In the genomic region with DNA sequence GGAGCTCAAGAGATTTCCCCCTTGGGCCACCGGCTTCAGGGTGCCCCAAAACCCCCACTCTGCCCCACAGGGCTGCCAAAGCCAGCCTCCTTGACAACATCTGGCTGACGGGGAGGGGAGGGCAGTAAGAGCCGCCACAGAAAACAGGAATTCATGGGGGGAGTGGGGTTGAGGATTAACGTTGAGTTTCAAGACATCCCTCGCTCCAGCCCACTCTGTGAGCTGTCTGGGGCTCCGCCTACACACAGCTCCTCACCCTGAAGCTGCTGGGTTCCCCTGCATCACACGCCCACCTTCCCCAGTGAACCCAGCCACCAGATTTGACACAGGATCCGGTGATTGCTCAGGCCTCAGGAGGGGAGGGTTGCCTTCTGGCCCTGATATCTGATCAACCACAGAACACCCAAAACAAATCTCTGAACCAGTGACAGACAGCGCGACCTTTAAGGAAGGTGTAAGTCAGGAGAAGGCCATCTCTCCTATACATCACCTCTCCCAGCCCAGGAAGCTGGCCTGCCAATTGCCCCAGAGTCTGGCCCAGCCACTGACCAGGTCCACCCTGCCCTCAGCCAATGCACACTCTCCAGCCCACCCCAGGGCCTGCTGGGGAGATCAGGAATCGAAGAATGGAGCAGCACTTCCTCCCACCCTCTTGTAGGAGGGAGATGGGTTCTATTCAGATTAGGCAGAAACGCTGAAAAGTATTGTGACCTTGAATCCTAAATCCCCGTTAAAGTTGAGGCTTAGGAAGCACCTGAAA, we compare ENCODE assay signal across 8 cellular contexts.
A peak's percentile ranks its signal among the peaks of the same experiment; 100 is the strongest.
DNase-seq lines count a peak whose midpoint lies in the region; ATAC-seq and TF ChIP-seq lines count a peak whose summit lies in the region.

No MANE protein-coding gene starts in this region.

- H3K27me3 Mint-ChIP-seq in brain = no peaks in the 10 kb centered on the region
- H3K27me3 Mint-ChIP-seq in stimulated activated memory B cell treated with anti-CD40 and anti-IgM and Interleukin-4, amounts not matched to agents 10 μg/mL and 1 μg/mL and 100 μg/mL, for 72 hours = no peaks in the 10 kb centered on the region

- H3K27ac Mint-ChIP-seq in brain = peak overlapping the region in 3 of 5 experiments; percentile 39 to 89 (median 49)
- H3K27ac Mint-ChIP-seq in stimulated activated memory B cell treated with anti-CD40 and anti-IgM and Interleukin-4, amounts not matched to agents 10 μg/mL and 1 μg/mL and 100 μg/mL, for 72 hours = peak overlapping the region; percentile 94

- H3K4me1 Mint-ChIP-seq in brain = peaks cover 61% of the 10 kb centered on the region
- peaks cover 83% of the 10 kb centered on the region for H3K4me1 Mint-ChIP-seq in stimulated activated memory B cell treated with anti-CD40 and anti-IgM and Interleukin-4, amounts not matched to agents 10 μg/mL and 1 μg/mL and 100 μg/mL, for 72 hours

- ATAC-seq in GM21381 (IDR thresholded peaks at IDR 0.05; ENCODE audit: unreplicated experiment) (peak; percentile 55), HG03575 (IDR thresholded peaks at IDR 0.05; ENCODE audit: extremely low read depth, insufficient number of reproducible peaks, low FRiP score, unreplicated experiment) (peak; percentile 32)
- peak; percentile 87 for ATAC-seq in stimulated activated memory B cell treated with anti-CD40 and anti-IgM and Interleukin-4, amounts not matched to agents 10 μg/mL and 1 μg/mL and 100 μg/mL, for 72 hours

- H3K4me3 Mint-ChIP-seq in brain = no peak overlapping the region
- H3K4me3 Mint-ChIP-seq in stimulated activated memory B cell treated with anti-CD40 and anti-IgM and Interleukin-4, amounts not matched to agents 10 μg/mL and 1 μg/mL and 100 μg/mL, for 72 hours = peak overlapping the region; percentile 28

- no peaks in the 10 kb centered on the region for H3K9me3 Mint-ChIP-seq in brain
- H3K9me3 Mint-ChIP-seq in stimulated activated memory B cell treated with anti-CD40 and anti-IgM and Interleukin-4, amounts not matched to agents 10 μg/mL and 1 μg/mL and 100 μg/mL, for 72 hours = no peaks in the 10 kb centered on the region

- no peak for TF ChIP-seq CTCF in brain (conservative IDR thresholded peaks at IDR 0.05)

- peaks cover 32% of the 10 kb centered on the region for H3K36me3 Mint-ChIP-seq in brain
- peaks cover 45% of the 10 kb centered on the region for H3K36me3 Mint-ChIP-seq in stimulated activated memory B cell treated with anti-CD40 and anti-IgM and Interleukin-4, amounts not matched to agents 10 μg/mL and 1 μg/mL and 100 μg/mL, for 72 hours

- DNase-seq in CD1c-positive myeloid dendritic cell (ENCODE audit: extremely low spot score) (peak; percentile 88), NCI-H526 treated with DMSO at 0.1 percent for 48 hours (lab: John Stamatoyannopoulos, UW) (no peak), hippocampal formation (lab: John Stamatoyannopoulos, UW) (no peak), DMS114 treated with DMSO at 0.1 percent for 48 hours (lab: John Stamatoyannopoulos, UW; ENCODE audit: unreplicated experiment) (no peak)

Comparison
In these comparisons a context has a peak if more than half of its experiments do, and no peak if none do; other contexts are left out.
1. ATAC-seq: peak in every context shown above with its lines; median percentile 87 in stimulated activated memory B cell treated with anti-CD40 and anti-IgM and Interleukin-4, amounts not matched to agents 10 μg/mL and 1 μg/mL and 100 μg/mL, for 72 hours; 55 in GM21381; 32 in HG03575.